1 cellular context compared by ENCODE assay signal in the genomic region with DNA sequence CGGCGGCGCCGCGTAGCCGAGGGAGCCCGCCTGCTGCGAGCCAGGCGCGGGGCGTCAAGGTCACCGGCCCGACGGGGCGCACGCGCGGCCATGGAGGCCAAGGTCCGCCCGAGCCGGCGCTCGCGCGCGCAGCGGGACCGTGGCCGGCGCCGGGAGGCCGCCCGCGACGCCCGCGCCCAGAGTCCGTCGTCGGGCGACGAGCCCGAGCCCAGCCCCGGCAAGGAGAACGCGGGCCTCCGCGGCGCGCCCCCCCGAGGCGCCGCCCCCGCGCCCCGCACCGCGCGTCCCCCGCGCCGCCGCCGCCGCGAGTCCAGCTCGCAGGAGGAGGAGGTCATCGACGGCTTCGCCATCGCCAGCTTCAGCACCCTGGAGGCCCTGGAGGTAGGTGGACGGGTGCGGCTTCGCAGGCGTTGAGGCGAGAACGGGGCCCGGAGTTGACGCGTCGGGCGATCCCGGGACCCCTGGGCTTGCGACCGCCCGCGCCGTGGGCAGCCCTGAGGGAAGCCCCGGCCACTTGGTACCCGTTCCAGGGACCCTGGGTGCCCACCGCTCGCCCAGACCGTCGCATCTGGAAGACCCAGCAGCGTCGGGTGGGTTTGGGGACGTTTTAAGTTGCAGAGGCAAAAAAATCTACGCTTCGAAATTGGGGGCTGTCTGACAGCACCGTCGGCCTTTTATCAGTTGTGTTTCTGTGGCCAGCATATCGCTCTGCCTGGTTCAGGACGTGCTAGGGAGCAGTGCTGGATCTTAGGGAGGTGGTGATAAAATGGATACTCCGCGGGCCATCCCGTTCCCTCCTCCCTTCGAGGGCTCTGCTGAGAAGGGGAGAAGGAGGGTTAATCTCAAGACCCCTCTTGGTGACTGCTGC.
TF ChIP-seq lines count a peak whose summit lies in the region.

No MANE protein-coding gene starts in this region.

TF ChIP-seq in H1, 55 proteins besides CTCF, POLR2A, EP300 and RAD21:
- TF ChIP-seq SUZ12 (IDR thresholded peaks at IDR 0.05; ENCODE audit: low read length) (0 out of 2 replicates have a peak, but pooled peaks have one; percentile 17), NRF1 (IDR thresholded peaks at IDR 0.05; ENCODE audit: low read depth, low read length) (no peak)
